Comparison of ENCODE assay signal across 16 cellular contexts in the genomic region with DNA sequence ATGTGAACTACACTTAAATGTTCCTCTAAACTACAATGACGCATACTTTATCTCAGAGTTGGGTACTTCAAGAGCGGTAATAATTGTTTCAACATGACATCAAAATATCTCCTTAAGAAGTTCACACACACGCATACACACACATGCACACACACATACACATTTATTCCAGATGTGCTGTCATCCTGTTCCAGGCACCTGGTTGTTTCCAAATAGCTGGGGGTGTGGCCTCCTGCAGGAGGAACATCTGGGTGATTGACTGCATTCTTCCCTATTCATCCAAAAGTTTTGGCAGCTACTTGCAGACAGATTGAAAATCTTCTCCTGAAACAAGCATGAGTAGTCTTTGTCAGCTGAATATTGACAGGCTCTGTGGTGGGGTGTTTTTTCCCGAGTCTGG. TPM values are rescaled to one million over a fixed set of nuclear protein-coding genes. Genes with fewer than 3 reads are reported as not detected.
DNase-seq lines count a peak whose midpoint lies in the region; ATAC-seq and TF ChIP-seq lines count a peak whose summit lies in the region.
"Had no signal": no experiment of that assay in that cellular context is flagged by ENCODE, and none has a peak within 500 bp of the region (broad histone marks: within the 10 kb centered on the region; RNA-seq: fewer than 3 reads in every experiment).

No MANE protein-coding gene starts in this region.

- H3K4me3 ChIP-seq in H7 (ENCODE audit: insufficient read depth, low read depth, low read length) (no peak overlapping the region), choroid plexus epithelial cell (ENCODE audit: low read depth, low read length) (no peak overlapping the region), fibroblast of pulmonary artery (replicated peaks; ENCODE audit: low read depth, low read length) (no peak overlapping the region)
- H3K4me3 ChIP-seq: A549; BLaER1 treated with 17β-estradiol and CSF1 and Interleukin-3, amounts not matched to agents 10 nM and 100 nM; HAP-1; K562 had no signal

- no peak overlapping the region for H3K4me3 Mint-ChIP-seq in stimulated activated effector memory CD8-positive, alpha-beta T cell treated with anti-CD3 and anti-CD28 coated beads, Interleukin-12 subunit alpha, Interleukin-12 subunit beta, amount 100 ng/mL, for 72 hours
- H3K4me3 Mint-ChIP-seq: B cell; CD8-positive, alpha-beta T cell had no signal

- H3K9me3 Mint-ChIP-seq in stimulated activated effector memory CD8-positive, alpha-beta T cell treated with anti-CD3 and anti-CD28 coated beads, Interleukin-12 subunit alpha, Interleukin-12 subunit beta, amount 100 ng/mL, for 72 hours, result no peaks in the 10 kb centered on the region
- H3K9me3 Mint-ChIP-seq: CD8-positive, alpha-beta T cell had no signal

- no peaks in the 10 kb centered on the region for H3K36me3 Mint-ChIP-seq in stimulated activated effector memory CD8-positive, alpha-beta T cell treated with anti-CD3 and anti-CD28 coated beads, Interleukin-12 subunit alpha, Interleukin-12 subunit beta, amount 100 ng/mL, for 72 hours
- H3K36me3 Mint-ChIP-seq: CD8-positive, alpha-beta T cell had no signal

- H3K36me3 ChIP-seq in H7 (replicated peaks; ENCODE audit: control insufficient read depth, insufficient read depth, low read length), result no peaks in the 10 kb centered on the region
- H3K36me3 ChIP-seq: BLaER1 treated with 17β-estradiol and CSF1 and Interleukin-3, amounts not matched to agents 10 nM and 100 nM; HAP-1 had no signal

- TF ChIP-seq CTCF in choroid plexus epithelial cell (conservative IDR thresholded peaks at IDR 0.05; ENCODE audit: low read depth, low read length) (no peak), fibroblast of pulmonary artery (IDR thresholded peaks at IDR 0.05; ENCODE audit: low read length, missing control alignments) (no peak)

- no peak overlapping the region for H3K27ac Mint-ChIP-seq in stimulated activated effector memory CD8-positive, alpha-beta T cell treated with anti-CD3 and anti-CD28 coated beads, Interleukin-12 subunit alpha, Interleukin-12 subunit beta, amount 100 ng/mL, for 72 hours
- H3K27ac Mint-ChIP-seq: B cell; CD8-positive, alpha-beta T cell had no signal

- no peaks in the 10 kb centered on the region for H3K4me1 Mint-ChIP-seq in stimulated activated effector memory CD8-positive, alpha-beta T cell treated with anti-CD3 and anti-CD28 coated beads, Interleukin-12 subunit alpha, Interleukin-12 subunit beta, amount 100 ng/mL, for 72 hours
- H3K4me1 Mint-ChIP-seq: B cell had no signal

- DNase-seq in AG08395 (ENCODE audit: low spot score) (peak; percentile 10), H7 (peak; percentile 18), choroid plexus epithelial cell (ENCODE audit: low read depth) (peak; percentile 10), fibroblast of pulmonary artery (ENCODE audit: low read depth) (peak; percentile 21), NCI-H748 (lab: John Stamatoyannopoulos, UW; ENCODE audit: unreplicated experiment) (no peak), DMS153 treated with DMSO at 0.1 percent for 48 hours (lab: John Stamatoyannopoulos, UW; ENCODE audit: unreplicated experiment) (no peak)
- DNase-seq in stimulated activated effector memory CD8-positive, alpha-beta T cell treated with anti-CD3 and anti-CD28 coated beads, Interleukin-12 subunit alpha, Interleukin-12 subunit beta, amount 100 ng/mL, for 72 hours (ENCODE audit: low spot score in 2 of 2), result no peak
- DNase-seq: Calu3; CD8-positive, alpha-beta T cell; IMR-90 had no signal

- ATAC-seq in stimulated activated effector memory CD8-positive, alpha-beta T cell treated with anti-CD3 and anti-CD28 coated beads, Interleukin-12 subunit alpha, Interleukin-12 subunit beta, amount 100 ng/mL, for 72 hours, result no peak
- ATAC-seq in HG02588 (IDR thresholded peaks at IDR 0.05; ENCODE audit: unreplicated experiment), result no peak
- ATAC-seq: A549; CD8-positive, alpha-beta T cell; K562 had no signal

- H3K27me3 ChIP-seq in H7 (ENCODE audit: control insufficient read depth, insufficient read depth, low read length), result no peaks in the 10 kb centered on the region
- H3K27me3 ChIP-seq: BLaER1 treated with 17β-estradiol and CSF1 and Interleukin-3, amounts not matched to agents 10 nM and 100 nM had no signal

RNA-seq across cellular contexts. Expression of gene PIK3C3, which starts 37.8 kb away (rescaled TPM):
- 23.0 and 27.2 TPM in 2 replicates for total RNA-seq in H7 (2014; rRNA removed; shearing (Covaris generic))

Comparison
In these comparisons a context has a peak if more than half of its experiments do, and no peak if none do; other contexts are left out.
1. DNase-seq: peak in AG08395 (single experiment), H7 (single experiment), choroid plexus epithelial cell (single experiment) and fibroblast of pulmonary artery (single experiment); none in NCI-H748 (single experiment), stimulated activated effector memory CD8-positive, alpha-beta T cell treated with anti-CD3 and anti-CD28 coated beads, Interleukin-12 subunit alpha, Interleukin-12 subunit beta, amount 100 ng/mL, for 72 hours (0 of 2) and DMS153 treated with DMSO at 0.1 percent for 48 hours (single experiment).